Comparison of ENCODE assay signal across 1 cellular context in genomic region chr13:30673669-30674521, GRCh38.
TF ChIP-seq lines count a peak whose summit lies in the region.

No MANE protein-coding gene starts in this region.

TF ChIP-seq in HEK293, 187 proteins besides CTCF, POLR2A, EP300 and RAD21 (continued from another document and continues in another):
- TF ChIP-seq ZNF664 (tag by site-specific recombination; IDR thresholded peaks at IDR 0.05) = no peak
- TF ChIP-seq, protein P1, sequence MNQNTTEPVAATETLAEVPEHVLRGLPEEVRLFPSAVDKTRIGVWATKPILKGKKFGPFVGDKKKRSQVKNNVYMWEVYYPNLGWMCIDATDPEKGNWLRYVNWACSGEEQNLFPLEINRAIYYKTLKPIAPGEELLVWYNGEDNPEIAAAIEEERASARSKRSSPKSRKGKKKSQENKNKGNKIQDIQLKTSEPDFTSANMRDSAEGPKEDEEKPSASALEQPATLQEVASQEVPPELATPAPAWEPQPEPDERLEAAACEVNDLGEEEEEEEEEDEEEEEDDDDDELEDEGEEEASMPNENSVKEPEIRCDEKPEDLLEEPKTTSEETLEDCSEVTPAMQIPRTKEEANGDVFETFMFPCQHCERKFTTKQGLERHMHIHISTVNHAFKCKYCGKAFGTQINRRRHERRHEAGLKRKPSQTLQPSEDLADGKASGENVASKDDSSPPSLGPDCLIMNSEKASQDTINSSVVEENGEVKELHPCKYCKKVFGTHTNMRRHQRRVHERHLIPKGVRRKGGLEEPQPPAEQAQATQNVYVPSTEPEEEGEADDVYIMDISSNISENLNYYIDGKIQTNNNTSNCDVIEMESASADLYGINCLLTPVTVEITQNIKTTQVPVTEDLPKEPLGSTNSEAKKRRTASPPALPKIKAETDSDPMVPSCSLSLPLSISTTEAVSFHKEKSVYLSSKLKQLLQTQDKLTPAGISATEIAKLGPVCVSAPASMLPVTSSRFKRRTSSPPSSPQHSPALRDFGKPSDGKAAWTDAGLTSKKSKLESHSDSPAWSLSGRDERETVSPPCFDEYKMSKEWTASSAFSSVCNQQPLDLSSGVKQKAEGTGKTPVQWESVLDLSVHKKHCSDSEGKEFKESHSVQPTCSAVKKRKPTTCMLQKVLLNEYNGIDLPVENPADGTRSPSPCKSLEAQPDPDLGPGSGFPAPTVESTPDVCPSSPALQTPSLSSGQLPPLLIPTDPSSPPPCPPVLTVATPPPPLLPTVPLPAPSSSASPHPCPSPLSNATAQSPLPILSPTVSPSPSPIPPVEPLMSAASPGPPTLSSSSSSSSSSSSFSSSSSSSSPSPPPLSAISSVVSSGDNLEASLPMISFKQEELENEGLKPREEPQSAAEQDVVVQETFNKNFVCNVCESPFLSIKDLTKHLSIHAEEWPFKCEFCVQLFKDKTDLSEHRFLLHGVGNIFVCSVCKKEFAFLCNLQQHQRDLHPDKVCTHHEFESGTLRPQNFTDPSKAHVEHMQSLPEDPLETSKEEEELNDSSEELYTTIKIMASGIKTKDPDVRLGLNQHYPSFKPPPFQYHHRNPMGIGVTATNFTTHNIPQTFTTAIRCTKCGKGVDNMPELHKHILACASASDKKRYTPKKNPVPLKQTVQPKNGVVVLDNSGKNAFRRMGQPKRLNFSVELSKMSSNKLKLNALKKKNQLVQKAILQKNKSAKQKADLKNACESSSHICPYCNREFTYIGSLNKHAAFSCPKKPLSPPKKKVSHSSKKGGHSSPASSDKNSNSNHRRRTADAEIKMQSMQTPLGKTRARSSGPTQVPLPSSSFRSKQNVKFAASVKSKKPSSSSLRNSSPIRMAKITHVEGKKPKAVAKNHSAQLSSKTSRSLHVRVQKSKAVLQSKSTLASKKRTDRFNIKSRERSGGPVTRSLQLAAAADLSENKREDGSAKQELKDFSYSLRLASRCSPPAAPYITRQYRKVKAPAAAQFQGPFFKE (tag by site-specific recombination; IDR thresholded peaks at IDR 0.05; ENCODE audit: borderline replicate concordance) = no peak
- no peak for TF ChIP-seq ZNF248 (tag by site-specific recombination; IDR thresholded peaks at IDR 0.05)
- peak; percentile 63 for TF ChIP-seq KLF1 (tag by site-specific recombination; IDR thresholded peaks at IDR 0.05)
- no peak for TF ChIP-seq ZNF747 (tag by site-specific recombination; IDR thresholded peaks at IDR 0.05)
- no peak for TF ChIP-seq ZNF645 (tag by site-specific recombination; IDR thresholded peaks at IDR 0.05)
- TF ChIP-seq, protein P2, sequence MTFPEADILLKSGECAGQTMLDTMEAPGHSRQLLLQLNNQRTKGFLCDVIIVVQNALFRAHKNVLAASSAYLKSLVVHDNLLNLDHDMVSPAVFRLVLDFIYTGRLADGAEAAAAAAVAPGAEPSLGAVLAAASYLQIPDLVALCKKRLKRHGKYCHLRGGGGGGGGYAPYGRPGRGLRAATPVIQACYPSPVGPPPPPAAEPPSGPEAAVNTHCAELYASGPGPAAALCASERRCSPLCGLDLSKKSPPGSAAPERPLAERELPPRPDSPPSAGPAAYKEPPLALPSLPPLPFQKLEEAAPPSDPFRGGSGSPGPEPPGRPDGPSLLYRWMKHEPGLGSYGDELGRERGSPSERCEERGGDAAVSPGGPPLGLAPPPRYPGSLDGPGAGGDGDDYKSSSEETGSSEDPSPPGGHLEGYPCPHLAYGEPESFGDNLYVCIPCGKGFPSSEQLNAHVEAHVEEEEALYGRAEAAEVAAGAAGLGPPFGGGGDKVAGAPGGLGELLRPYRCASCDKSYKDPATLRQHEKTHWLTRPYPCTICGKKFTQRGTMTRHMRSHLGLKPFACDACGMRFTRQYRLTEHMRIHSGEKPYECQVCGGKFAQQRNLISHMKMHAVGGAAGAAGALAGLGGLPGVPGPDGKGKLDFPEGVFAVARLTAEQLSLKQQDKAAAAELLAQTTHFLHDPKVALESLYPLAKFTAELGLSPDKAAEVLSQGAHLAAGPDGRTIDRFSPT (tag by site-specific recombination; IDR thresholded peaks at IDR 0.05) = no peak
- TF ChIP-seq ZFHX2 (tag by site-specific recombination; conservative IDR thresholded peaks at IDR 0.05) = no peak
- no peak for TF ChIP-seq ZNF280D (tag by site-specific recombination; IDR thresholded peaks at IDR 0.05)
- TF ChIP-seq, protein P3, sequence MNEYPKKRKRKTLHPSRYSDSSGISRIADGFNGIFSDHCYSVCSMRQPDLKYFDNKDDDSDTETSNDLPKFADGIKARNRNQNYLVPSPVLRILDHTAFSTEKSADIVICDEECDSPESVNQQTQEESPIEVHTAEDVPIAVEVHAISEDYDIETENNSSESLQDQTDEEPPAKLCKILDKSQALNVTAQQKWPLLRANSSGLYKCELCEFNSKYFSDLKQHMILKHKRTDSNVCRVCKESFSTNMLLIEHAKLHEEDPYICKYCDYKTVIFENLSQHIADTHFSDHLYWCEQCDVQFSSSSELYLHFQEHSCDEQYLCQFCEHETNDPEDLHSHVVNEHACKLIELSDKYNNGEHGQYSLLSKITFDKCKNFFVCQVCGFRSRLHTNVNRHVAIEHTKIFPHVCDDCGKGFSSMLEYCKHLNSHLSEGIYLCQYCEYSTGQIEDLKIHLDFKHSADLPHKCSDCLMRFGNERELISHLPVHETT (tag by site-specific recombination; IDR thresholded peaks at IDR 0.05) = 0 out of 2 replicates have a peak, but pooled peaks have one; percentile 48
- no peak for TF ChIP-seq ZNF677 (tag by site-specific recombination; IDR thresholded peaks at IDR 0.05)
- TF ChIP-seq ZFP69B (tag by site-specific recombination; IDR thresholded peaks at IDR 0.05) = no peak
- no peak for TF ChIP-seq ZNF707 (tag by site-specific recombination; IDR thresholded peaks at IDR 0.05)
- no peak for TF ChIP-seq INSM2 (tag by site-specific recombination; IDR thresholded peaks at IDR 0.05)
- peak; percentile 73; the same call in 1 of the 2 replicates for TF ChIP-seq ZNF558 (tag by site-specific recombination; IDR thresholded peaks at IDR 0.05)
- no peak for TF ChIP-seq ZNF37A (tag by site-specific recombination; IDR thresholded peaks at IDR 0.05)
- peak; percentile 55; the same call in 1 of the 2 replicates for TF ChIP-seq KLF7 (tag by site-specific recombination; IDR thresholded peaks at IDR 0.05; ENCODE audit: borderline replicate concordance)
- TF ChIP-seq ZNF488 (tag by site-specific recombination; IDR thresholded peaks at IDR 0.05) = no peak
- TF ChIP-seq ZNF121 (tag by site-specific recombination; IDR thresholded peaks at IDR 0.05) = no peak
- TF ChIP-seq ZNF16 (tag by site-specific recombination; IDR thresholded peaks at IDR 0.05; ENCODE audit: low read depth) = no peak
- TF ChIP-seq, protein P4, sequence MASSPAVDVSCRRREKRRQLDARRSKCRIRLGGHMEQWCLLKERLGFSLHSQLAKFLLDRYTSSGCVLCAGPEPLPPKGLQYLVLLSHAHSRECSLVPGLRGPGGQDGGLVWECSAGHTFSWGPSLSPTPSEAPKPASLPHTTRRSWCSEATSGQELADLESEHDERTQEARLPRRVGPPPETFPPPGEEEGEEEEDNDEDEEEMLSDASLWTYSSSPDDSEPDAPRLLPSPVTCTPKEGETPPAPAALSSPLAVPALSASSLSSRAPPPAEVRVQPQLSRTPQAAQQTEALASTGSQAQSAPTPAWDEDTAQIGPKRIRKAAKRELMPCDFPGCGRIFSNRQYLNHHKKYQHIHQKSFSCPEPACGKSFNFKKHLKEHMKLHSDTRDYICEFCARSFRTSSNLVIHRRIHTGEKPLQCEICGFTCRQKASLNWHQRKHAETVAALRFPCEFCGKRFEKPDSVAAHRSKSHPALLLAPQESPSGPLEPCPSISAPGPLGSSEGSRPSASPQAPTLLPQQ (tag by site-specific recombination; IDR thresholded peaks at IDR 0.05) = peak; percentile 38; the same call in 1 of the 2 replicates
- no peak for TF ChIP-seq BCL11B (tag by site-specific recombination; IDR thresholded peaks at IDR 0.05; ENCODE audit: low read depth)
- no peak for TF ChIP-seq ZNF416 (tag by site-specific recombination; IDR thresholded peaks at IDR 0.05)
- TF ChIP-seq ZNF335 (tag by site-specific recombination; conservative IDR thresholded peaks at IDR 0.05) = no peak
- no peak for TF ChIP-seq ZNF138 (tag by site-specific recombination; IDR thresholded peaks at IDR 0.05; ENCODE audit: borderline replicate concordance)
- TF ChIP-seq BCL11A (tag by site-specific recombination; IDR thresholded peaks at IDR 0.05; ENCODE audit: low read depth) = no peak
- TF ChIP-seq ZNF24 (tag by site-specific recombination; IDR thresholded peaks at IDR 0.05) = peak; percentile 80
- TF ChIP-seq ZNF501 (tag by site-specific recombination; IDR thresholded peaks at IDR 0.05) = no peak
- no peak for TF ChIP-seq ZNF202 (tag by site-specific recombination; IDR thresholded peaks at IDR 0.05; ENCODE audit: borderline replicate concordance)
- no peak for TF ChIP-seq MEIS1 (CRISPR knock-in tag; IDR thresholded peaks at IDR 0.05; ENCODE audit: borderline replicate concordance)
- TF ChIP-seq ZNF292 (tag by site-specific recombination; IDR thresholded peaks at IDR 0.05; ENCODE audit: borderline replicate concordance, low read depth) = no peak
- TF ChIP-seq ZNF354C (tag by site-specific recombination; IDR thresholded peaks at IDR 0.05; ENCODE audit: borderline replicate concordance, low read depth) = no peak
- TF ChIP-seq, protein P5, sequence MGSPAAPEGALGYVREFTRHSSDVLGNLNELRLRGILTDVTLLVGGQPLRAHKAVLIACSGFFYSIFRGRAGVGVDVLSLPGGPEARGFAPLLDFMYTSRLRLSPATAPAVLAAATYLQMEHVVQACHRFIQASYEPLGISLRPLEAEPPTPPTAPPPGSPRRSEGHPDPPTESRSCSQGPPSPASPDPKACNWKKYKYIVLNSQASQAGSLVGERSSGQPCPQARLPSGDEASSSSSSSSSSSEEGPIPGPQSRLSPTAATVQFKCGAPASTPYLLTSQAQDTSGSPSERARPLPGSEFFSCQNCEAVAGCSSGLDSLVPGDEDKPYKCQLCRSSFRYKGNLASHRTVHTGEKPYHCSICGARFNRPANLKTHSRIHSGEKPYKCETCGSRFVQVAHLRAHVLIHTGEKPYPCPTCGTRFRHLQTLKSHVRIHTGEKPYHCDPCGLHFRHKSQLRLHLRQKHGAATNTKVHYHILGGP (tag by site-specific recombination; IDR thresholded peaks at IDR 0.05) = no peak
- no peak for TF ChIP-seq ZSCAN5A (tag by site-specific recombination; IDR thresholded peaks at IDR 0.05)
- TF ChIP-seq ZNF837 (tag by site-specific recombination; IDR thresholded peaks at IDR 0.05) = no peak
- peak; percentile 66 for TF ChIP-seq ZNF394 (tag by site-specific recombination; IDR thresholded peaks at IDR 0.05; ENCODE audit: borderline replicate concordance)
- peak; percentile 70 for TF ChIP-seq ZEB2 (tag by site-specific recombination; IDR thresholded peaks at IDR 0.05)
- no peak for TF ChIP-seq ZFP3 (tag by site-specific recombination; IDR thresholded peaks at IDR 0.05; ENCODE audit: low read depth)
